ENCODE assay signal across 8 cellular contexts in the genomic region with DNA sequence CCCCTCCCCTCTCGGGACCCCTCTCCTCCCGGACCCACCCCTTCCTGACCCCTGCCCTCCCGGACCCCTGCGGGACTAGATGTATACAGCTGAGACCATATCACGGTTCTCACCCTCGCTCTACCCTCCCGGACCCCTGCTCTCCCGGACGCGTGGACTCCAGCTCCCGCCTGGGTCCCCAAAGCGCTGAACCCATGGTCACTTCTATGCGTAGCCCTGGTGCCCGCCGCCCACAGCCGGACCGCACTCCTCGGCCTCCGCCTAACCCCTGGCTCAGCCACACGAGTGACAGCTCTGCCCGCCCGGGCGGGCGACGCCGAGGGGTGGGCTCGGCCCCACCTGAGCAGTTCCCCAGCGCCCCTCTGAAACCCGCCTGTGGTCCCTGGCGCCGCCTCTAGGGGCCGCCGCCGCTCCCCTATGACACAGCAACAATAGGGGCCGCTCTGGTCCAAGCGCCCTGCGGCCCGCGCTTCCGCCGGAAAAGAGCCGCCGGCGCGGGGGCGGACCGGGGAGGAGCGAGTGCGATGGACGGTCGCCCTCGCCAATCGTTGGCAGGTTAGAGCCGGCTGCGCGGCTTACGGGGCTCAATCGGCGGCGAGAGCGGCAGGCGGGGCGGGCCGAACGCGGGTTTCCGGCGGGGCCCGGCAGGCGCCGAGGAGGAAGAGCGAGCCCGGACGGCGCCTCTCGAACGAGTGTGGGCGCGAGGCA. TPM values are rescaled to one million over a fixed set of nuclear protein-coding genes. Genes with fewer than 3 reads are reported as not detected.
DNase-seq lines count a peak whose midpoint lies in the region; ATAC-seq and TF ChIP-seq lines count a peak whose summit lies in the region.

A gene with protein sequence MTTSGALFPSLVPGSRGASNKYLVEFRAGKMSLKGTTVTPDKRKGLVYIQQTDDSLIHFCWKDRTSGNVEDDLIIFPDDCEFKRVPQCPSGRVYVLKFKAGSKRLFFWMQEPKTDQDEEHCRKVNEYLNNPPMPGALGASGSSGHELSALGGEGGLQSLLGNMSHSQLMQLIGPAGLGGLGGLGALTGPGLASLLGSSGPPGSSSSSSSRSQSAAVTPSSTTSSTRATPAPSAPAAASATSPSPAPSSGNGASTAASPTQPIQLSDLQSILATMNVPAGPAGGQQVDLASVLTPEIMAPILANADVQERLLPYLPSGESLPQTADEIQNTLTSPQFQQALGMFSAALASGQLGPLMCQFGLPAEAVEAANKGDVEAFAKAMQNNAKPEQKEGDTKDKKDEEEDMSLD (plus strand): TSS at position 657 of the 708 bp plus-strand sequence. CDS start 572 bp downstream, outside the sequence.

- H3K36me3 ChIP-seq in GM23338 (ENCODE audit: insufficient read depth): peaks cover 8% of the 10 kb centered on the region; the same call in 1 of the 2 replicates

- peaks cover 38% of the 10 kb centered on the region for H3F3A ChIP-seq in GM23338 (replicated peaks; ENCODE audit: low read depth)

- intact Hi-C loops in natural killer cell (cut with micrococcal nuclease): loop anchor here (1.0 to 5.0 kb wide), 3 partner anchors 65 to 490 kb away; a partner anchor contains a TSS

- peaks cover 14% of the 10 kb centered on the region; the same call in 1 of the 2 replicates for H3K4me1 ChIP-seq in GM23338 (ENCODE audit: insufficient read depth)

- H3K27me3 Mint-ChIP-seq in GM23338 (ENCODE audit: insufficient read depth, low read depth, poor library complexity): peaks cover 25% of the 10 kb centered on the region
- no peaks in the 10 kb centered on the region for H3K27me3 Mint-ChIP-seq in activated T-helper 17 cell treated with anti-CD3 and anti-CD28 coated beads, Interleukin-2, amount 50 U/mL, for 72 hours
- no peaks in the 10 kb centered on the region for H3K27me3 Mint-ChIP-seq in natural killer cell (ENCODE audit: low read depth in 2 of 2)

- H2AFZ ChIP-seq in GM23338: no peak within 1 kb of the TSS; the same call in 1 of the 2 replicates

- H3K4me3 Mint-ChIP-seq in GM23338: peak within 1 kb of the TSS; percentile 95
- peak within 1 kb of the TSS; percentile 97 for H3K4me3 Mint-ChIP-seq in activated T-helper 17 cell treated with anti-CD3 and anti-CD28 coated beads, Interleukin-2, amount 50 U/mL, for 72 hours
- H3K4me3 Mint-ChIP-seq in natural killer cell: peak within 1 kb of the TSS; percentile 99

- ATAC-seq in GM23338: peak; percentile 79
- ATAC-seq in activated T-helper 17 cell treated with anti-CD3 and anti-CD28 coated beads, Interleukin-2, amount 50 U/mL, for 72 hours (replicated peaks): peak; percentile 89
- ATAC-seq in natural killer cell: peak; percentile 82 to 94 (median 88)

- peaks cover 16% of the 10 kb centered on the region for H4K20me1 ChIP-seq in GM23338 (replicated peaks; ENCODE audit: insufficient read depth)

- H3K4me3 ChIP-seq in GM23338 (peak within 1 kb of the TSS; percentile 94), fibroblast of mammary gland (ENCODE audit: control insufficient read depth, low read depth, low read length) (peak within 1 kb of the TSS; percentile 80)

- peak within 1 kb of the TSS; percentile 96 for H3K4me2 ChIP-seq in GM23338

- H3K27ac ChIP-seq in GM23338 (ENCODE audit: low read depth): peak within 1 kb of the TSS; percentile 84

- H3K27me3 ChIP-seq in GM23338 (ENCODE audit: insufficient read depth): no peaks in the 10 kb centered on the region

- peaks cover 40% of the 10 kb centered on the region for H3K36me3 Mint-ChIP-seq in GM23338 (ENCODE audit: low read depth)
- H3K36me3 Mint-ChIP-seq in activated T-helper 17 cell treated with anti-CD3 and anti-CD28 coated beads, Interleukin-2, amount 50 U/mL, for 72 hours (ENCODE audit: low read depth): peaks cover 49% of the 10 kb centered on the region
- H3K36me3 Mint-ChIP-seq in natural killer cell: no peaks in the 10 kb centered on the region

- H3K9me2 ChIP-seq in GM23338 (ENCODE audit: insufficient read depth): no peaks in the 10 kb centered on the region

- H3K27ac Mint-ChIP-seq in GM23338: peak within 1 kb of the TSS; percentile 86
- peak within 1 kb of the TSS; percentile 100 for H3K27ac Mint-ChIP-seq in activated T-helper 17 cell treated with anti-CD3 and anti-CD28 coated beads, Interleukin-2, amount 50 U/mL, for 72 hours
- peak within 1 kb of the TSS; percentile 98 to 99 for H3K27ac Mint-ChIP-seq in natural killer cell

- peak; percentile 96 for DNase-seq in EL
- peak; percentile 98 for DNase-seq in GM23338 (ENCODE audit: low spot score)
- DNase-seq in RPMI8226: peak; percentile 97
- DNase-seq in fibroblast of mammary gland (ENCODE audit: low read depth): peak; percentile 93
- peak; percentile 98 for DNase-seq in natural killer cell
- peak; percentile 96 for DNase-seq in stimulated activated naive CD4-positive, alpha-beta T cell treated with Interleukin-2 at 50 U/mL for 16 hours (lab: John Stamatoyannopoulos, UW)

- peaks cover 32% of the 10 kb centered on the region for H3K79me2 ChIP-seq in GM23338 (replicated peaks; ENCODE audit: insufficient read depth)

- H3K4me1 Mint-ChIP-seq in GM23338: peaks cover 19% of the 10 kb centered on the region
- peaks cover 4% of the 10 kb centered on the region for H3K4me1 Mint-ChIP-seq in activated T-helper 17 cell treated with anti-CD3 and anti-CD28 coated beads, Interleukin-2, amount 50 U/mL, for 72 hours
- peaks cover 28 to 43% of the 10 kb centered on the region in 2 donors for H3K4me1 Mint-ChIP-seq in natural killer cell

- peaks cover 6% of the 10 kb centered on the region; the same call in 2 of the 3 replicates for H3K9me3 Mint-ChIP-seq in GM23338
- H3K9me3 Mint-ChIP-seq in activated T-helper 17 cell treated with anti-CD3 and anti-CD28 coated beads, Interleukin-2, amount 50 U/mL, for 72 hours: no peaks in the 10 kb centered on the region
- H3K9me3 Mint-ChIP-seq in natural killer cell: no peaks in the 10 kb centered on the region

- peak; percentile 65 to 72 for TF ChIP-seq CTCF in GM23338 (conservative IDR thresholded peaks at IDR 0.05; ENCODE audit: low read depth in 2 of 2)
- TF ChIP-seq CTCF in LNCAP (IDR thresholded peaks at IDR 0.05): peak; percentile 92
- peak; percentile 51 for TF ChIP-seq CTCF in fibroblast of mammary gland (conservative IDR thresholded peaks at IDR 0.05; ENCODE audit: control insufficient read depth, insufficient read depth, low read depth, low read length)
- TF ChIP-seq CTCF in natural killer cell (IDR thresholded peaks at IDR 0.05): peak; percentile 70

TF ChIP-seq in GM23338, 12 proteins besides CTCF, POLR2A, EP300 and RAD21:
- no peak for TF ChIP-seq ZNF331 (CRISPR knock-in tag; IDR thresholded peaks at IDR 0.05; ENCODE audit: low read depth)
- TF ChIP-seq CREB1 (CRISPR knock-in tag; IDR thresholded peaks at IDR 0.05; ENCODE audit: low read depth): peak; percentile 80
- TF ChIP-seq, protein P1, sequence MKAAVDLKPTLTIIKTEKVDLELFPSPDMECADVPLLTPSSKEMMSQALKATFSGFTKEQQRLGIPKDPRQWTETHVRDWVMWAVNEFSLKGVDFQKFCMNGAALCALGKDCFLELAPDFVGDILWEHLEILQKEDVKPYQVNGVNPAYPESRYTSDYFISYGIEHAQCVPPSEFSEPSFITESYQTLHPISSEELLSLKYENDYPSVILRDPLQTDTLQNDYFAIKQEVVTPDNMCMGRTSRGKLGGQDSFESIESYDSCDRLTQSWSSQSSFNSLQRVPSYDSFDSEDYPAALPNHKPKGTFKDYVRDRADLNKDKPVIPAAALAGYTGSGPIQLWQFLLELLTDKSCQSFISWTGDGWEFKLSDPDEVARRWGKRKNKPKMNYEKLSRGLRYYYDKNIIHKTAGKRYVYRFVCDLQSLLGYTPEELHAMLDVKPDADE (IDR thresholded peaks at IDR 0.05): peak; percentile 82
- TF ChIP-seq POLR2AphosphoS5 (IDR thresholded peaks at IDR 0.05; ENCODE audit: low read depth): peak; percentile 74

RNA-seq across cellular contexts. Expression of the gene that starts here (rescaled TPM):
- total RNA-seq in GM23338 (2014; rRNA removed; shearing (Covaris generic)): 223 and 243 TPM in 2 replicates
- polyA plus RNA-seq in GM23338 (2016; fragmentation: Nextera tagmentation; extraction: Ambion mirVana): 206 and 224 TPM in 2 replicates
- total RNA-seq in activated T-helper 17 cell treated with anti-CD3 and anti-CD28 coated beads, Interleukin-2, amount 50 U/mL, for 72 hours: 100 to 1,000 TPM in 1 of 2 donors, 10 to 100 TPM in 1; 67.3 to 132 TPM
- 10 to 100 TPM; 81.4 to 88.4 (median 84.6) TPM for total RNA-seq in natural killer cell

Comparison
In these comparisons a context has a peak if more than half of its experiments do, and no peak if none do; other contexts are left out.
1. Peak in every context shown above with its lines: DNase-seq, ATAC-seq, H3K4me3 ChIP-seq and H3K27ac ChIP-seq.